8 cellular contexts compared by ENCODE assay signal in the genomic region with DNA sequence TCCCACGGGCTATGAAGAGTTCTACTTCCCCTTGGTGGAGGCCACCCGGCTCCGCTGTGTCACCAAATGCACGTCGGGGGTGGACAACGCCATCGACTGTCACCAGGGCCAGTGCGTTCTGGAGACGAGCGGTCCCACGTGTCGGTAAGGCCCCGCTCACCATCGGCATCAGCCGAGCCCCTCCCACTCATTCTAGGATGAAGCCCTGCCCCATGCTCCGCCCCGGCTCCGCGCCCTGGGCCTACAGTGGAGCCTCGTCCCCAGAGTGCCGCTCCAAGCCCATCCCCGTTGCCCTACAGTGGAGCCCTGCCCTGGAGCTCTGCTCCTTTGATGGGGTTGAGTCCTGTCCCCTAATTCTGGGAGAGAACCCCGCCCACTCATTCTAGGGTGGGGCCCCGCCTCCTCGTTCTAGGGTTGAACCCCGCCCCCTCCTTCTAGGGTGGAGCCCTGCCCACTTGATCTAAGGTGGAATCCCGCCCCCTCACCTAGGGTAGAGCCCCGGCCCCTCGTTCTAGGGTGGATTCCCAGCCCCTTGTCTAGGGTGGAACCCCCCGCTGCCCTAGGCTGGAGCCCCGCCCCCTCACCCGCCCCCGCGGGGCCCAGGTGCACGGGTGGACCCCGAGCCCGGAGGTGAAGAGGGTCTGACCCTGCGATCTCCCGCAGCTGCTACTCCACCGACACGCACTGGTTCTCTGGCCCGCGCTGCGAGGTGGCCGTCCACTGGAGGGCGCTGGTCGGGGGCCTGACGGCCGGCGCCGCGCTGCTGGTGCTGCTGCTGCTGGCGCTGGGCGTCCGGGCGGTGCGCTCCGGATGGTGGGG. TPM values are rescaled to one million over a fixed set of nuclear protein-coding genes. Genes with fewer than 3 reads are reported as not detected.
DNase-seq lines count a peak whose midpoint lies in the region; ATAC-seq, FAIRE-seq and TF ChIP-seq lines count a peak whose summit lies in the region.

No MANE protein-coding gene starts in this region.

- H2BK12ac ChIP-seq in trophoblast cell (ENCODE audit: low read length) = no peak overlapping the region

- no peak overlapping the region for H2AK5ac ChIP-seq in trophoblast cell (ENCODE audit: low read length)

- peak; percentile 30; the same call in 1 of the 2 replicates for TF ChIP-seq CTCF in KMS-11 (conservative IDR thresholded peaks at IDR 0.05; ENCODE audit: low read depth, low read length)

- no peak overlapping the region for H3K9ac ChIP-seq in KMS-11
- no peak overlapping the region for H3K9ac ChIP-seq in trophoblast cell (ENCODE audit: low read length)

- H3K36me3 ChIP-seq in KMS-11 (ENCODE audit: insufficient read depth) (no peaks in the 10 kb centered on the region), trophoblast cell (ENCODE audit: control insufficient read depth in 1 of 2, insufficient read depth in 2 of 2, low read length in 2 of 2) (no peaks in the 10 kb centered on the region)

- H4K20me1 ChIP-seq in KMS-11 (ENCODE audit: insufficient read depth) = no peaks in the 10 kb centered on the region

- H3K79me1 ChIP-seq in trophoblast cell (ENCODE audit: low read length) = no peaks in the 10 kb centered on the region

- no peak for ATAC-seq in HG03378 (IDR thresholded peaks at IDR 0.05; ENCODE audit: unreplicated experiment)

- H3K23ac ChIP-seq in trophoblast cell (ENCODE audit: low read length) = no peak overlapping the region

- WGBS in trophoblast cell (ENCODE audit: extremely low coverage, insufficient coverage, insufficient read length) = no CpG with 5 or more reads among the region's 58 CpGs

- H2BK120ac ChIP-seq in trophoblast cell (ENCODE audit: insufficient read depth, low read length, poor library complexity) = no peak overlapping the region

- H3K4me3 ChIP-seq in KMS-11 (IDR thresholded peaks at IDR 0.05; ENCODE audit: insufficient read depth, low read depth, low read length) (no peak overlapping the region), trophoblast cell (ENCODE audit: low read depth, low read length) (peak overlapping the region; percentile 38)

- H3K79me2 ChIP-seq in KMS-11 (ENCODE audit: insufficient read depth, low read depth) = no peaks in the 10 kb centered on the region
- no peaks in the 10 kb centered on the region for H3K79me2 ChIP-seq in trophoblast cell (ENCODE audit: control insufficient read depth, insufficient read depth, low read length, poor library complexity)

- no peak overlapping the region for H3K4me2 ChIP-seq in KMS-11
- peak overlapping the region; percentile 37 for H3K4me2 ChIP-seq in trophoblast cell (ENCODE audit: low read length)

- no peak overlapping the region for H4K8ac ChIP-seq in trophoblast cell (ENCODE audit: low read depth, low read length)

- FAIRE-seq in GM12892 (lab: Jason Lieb, UNC) = no peak

- H2AFZ ChIP-seq in KMS-11 (ENCODE audit: low read depth) = peak overlapping the region; percentile 8; the same call in 1 of the 2 replicates
- peak overlapping the region; percentile 9 for H2AFZ ChIP-seq in trophoblast cell (ENCODE audit: insufficient read depth, low read length, poor library complexity)

- H4K12ac ChIP-seq in trophoblast cell (ENCODE audit: low read depth, low read length) = no peak overlapping the region

- no peak overlapping the region for H4K91ac ChIP-seq in trophoblast cell (ENCODE audit: low read depth, low read length)

- H3K4ac ChIP-seq in trophoblast cell (ENCODE audit: low read depth, low read length) = no peak overlapping the region

- H3K27ac ChIP-seq in KMS-11 (no peak overlapping the region), trophoblast cell (ENCODE audit: low read depth, low read length) (no peak overlapping the region)

- TF ChIP-seq POLR2A in GM12892 (IDR thresholded peaks at IDR 0.05; ENCODE audit: low read depth, low read length) = no peak

- H3K18ac ChIP-seq in trophoblast cell (ENCODE audit: low read length) = no peak overlapping the region

- H3K27me3 ChIP-seq in KMS-11 (ENCODE audit: insufficient read depth, low read depth) (peaks cover 56% of the 10 kb centered on the region), trophoblast cell (ENCODE audit: insufficient read depth, low read length) (peaks cover 3% of the 10 kb centered on the region)

- H3K14ac ChIP-seq in trophoblast cell (ENCODE audit: low read length) = no peak overlapping the region

- H2BK5ac ChIP-seq in trophoblast cell (ENCODE audit: low read depth, low read length, poor library complexity) = no peak overlapping the region

- H3K9me3 ChIP-seq in trophoblast cell (ENCODE audit: insufficient read depth, low read depth, low read length) = peaks cover 2% of the 10 kb centered on the region

- no peaks in the 10 kb centered on the region for H3K4me1 ChIP-seq in KMS-11 (ENCODE audit: low read depth, poor library complexity, severe bottlenecking)
- H3K4me1 ChIP-seq in trophoblast cell (ENCODE audit: control insufficient read depth in 1 of 2, insufficient read depth in 2 of 2, low read length in 2 of 2) = peaks cover 4 to 16% of the 10 kb centered on the region in 2 experiments

- DNase-seq in GM12892 (ENCODE audit: insufficient read length) = peak; percentile 94
- peak; percentile 79 for DNase-seq in activated T-cell treated with anti-CD3 and anti-CD28 coated beads, Interleukin-2, amount 50 U/mL, for 1 hour
- DNase-seq in globus pallidus (ENCODE audit: low spot score) = peak; percentile 13
- DNase-seq in trophoblast cell = peak; percentile 77 to 87
- peak; percentile 74 for DNase-seq in ureter (ENCODE audit: low spot score)
- DNase-seq in NK-92 treated with Interleukin-12 subunit alpha and Interleukin-12 subunit beta, amount 100 ng/mL, for 24 hours (lab: John Stamatoyannopoulos, UW) = no peak

RNA-seq across cellular contexts. Expression of a gene that starts 3.4 kb away (rescaled TPM):
- polyA plus RNA-seq in GM12892 (2012; ENCODE audit: missing spikeins) = 4.1 TPM
- 3.9 and 4.4 TPM in 2 replicates for polyA plus RNA-seq in trophoblast cell (2013)
- 2.1 TPM for total RNA-seq in ureter

RNA-seq across cellular contexts. Expression of a gene that starts 16.6 kb away (rescaled TPM):
- 0.11 TPM for polyA plus RNA-seq in GM12892 (2012; ENCODE audit: missing spikeins)
- polyA plus RNA-seq in trophoblast cell (2013) = 6.0 and 6.1 TPM in 2 replicates
- 2.1 TPM for total RNA-seq in ureter

RNA-seq across cellular contexts. Expression of a gene that starts 53.9 kb away (rescaled TPM):
- not detected for polyA plus RNA-seq in GM12892 (2012; ENCODE audit: missing spikeins)
- not detected in 2 replicates for polyA plus RNA-seq in trophoblast cell (2013)
- not detected for total RNA-seq in ureter
